Comparison of ENCODE assay signal across 16 cellular contexts in the genomic region with DNA sequence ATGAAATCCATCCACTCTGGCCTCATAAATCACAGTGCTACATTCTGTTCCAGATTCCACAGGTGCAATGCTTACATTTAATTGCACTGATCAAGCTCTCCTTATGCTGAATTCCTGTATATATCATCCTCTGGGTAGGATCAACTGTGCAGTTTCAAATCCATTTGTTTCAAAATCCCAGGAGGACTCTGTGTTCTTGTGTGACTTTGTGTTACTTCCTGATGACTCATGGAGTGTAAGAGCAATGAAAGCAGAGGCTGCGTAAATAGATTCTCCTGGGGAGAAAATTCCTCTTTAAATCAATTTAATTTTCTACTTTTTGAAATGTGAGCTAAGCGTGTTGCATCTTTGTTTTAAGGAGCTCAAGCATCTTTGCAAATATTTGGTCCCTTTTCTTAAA.
DNase-seq lines count a peak whose midpoint lies in the region; ATAC-seq and TF ChIP-seq lines count a peak whose summit lies in the region.
"Had no signal": no experiment of that assay in that cellular context is flagged by ENCODE, and none has a peak within 500 bp of the region (broad histone marks: within the 10 kb centered on the region; RNA-seq: fewer than 3 reads in every experiment).

No MANE protein-coding gene starts in this region.

- no peak for TF ChIP-seq POLR2A in HCT116 (IDR thresholded peaks at IDR 0.05; ENCODE audit: borderline replicate concordance, extremely low read depth, insufficient read depth, insufficient read length)
- TF ChIP-seq POLR2A in esophagus muscularis mucosa (IDR thresholded peaks at IDR 0.05; ENCODE audit: low read depth): no peak

- H3K9me2 ChIP-seq in HCT116 (ENCODE audit: insufficient read depth): no peaks in the 10 kb centered on the region

- TF ChIP-seq CTCF in HCT116 (IDR thresholded peaks at IDR 0.05 in 2 of 3, conservative IDR thresholded peaks at IDR 0.05 in 1 of 3; ENCODE audit: borderline replicate concordance in 1 of 3, insufficient read depth in 1 of 3, low read depth in 2 of 3, low read length in 2 of 3): no peak
- TF ChIP-seq CTCF in fibroblast of the aortic adventitia (IDR thresholded peaks at IDR 0.05; ENCODE audit: insufficient read depth, low read length): no peak
- TF ChIP-seq CTCF in type B pancreatic cell (conservative IDR thresholded peaks at IDR 0.05): no peak
- no peak for TF ChIP-seq CTCF in esophagus muscularis mucosa (IDR thresholded peaks at IDR 0.05)

- RAD21 ChIA-PET in HCT116 (lab: Charles Lee; ENCODE audit: low non-redundant PET in 1 of 2, low total read pairs in 2 of 2, uncharacterized antibody in 2 of 2, unreplicated experiment in 2 of 2): no interaction called here

- DNase-seq in HCT116 (ENCODE audit: low read depth, low spot score): peak; percentile 13
- DNase-seq in SW480 (ENCODE audit: low spot score): peak; percentile 24
- DNase-seq in fibroblast of the aortic adventitia (ENCODE audit: low read depth): peak; percentile 54
- no peak for DNase-seq in type B pancreatic cell (ENCODE audit: extremely low spot score, unreplicated experiment)
- DNase-seq in stimulated activated CD4-positive, alpha-beta T cell treated with anti-CD3 and anti-CD28 coated beads, Interleukin-1b, Interleukin-23, amount 100 ng/mL, for 48 hours: no peak
- DNase-seq in esophagus muscularis mucosa (ENCODE audit: extremely low spot score): no peak
- DNase-seq: activated T-cell treated with anti-CD3 and anti-CD28 coated beads, Interleukin-2, amount 50 U/mL, for 24 hours; DMS 273 treated with DMSO at 0.1 percent for 48 hours; NCI-H1436 treated with DMSO at 0.1 percent for 48 hours; NCI-H748 treated with DMSO at 0.1 percent for 48 hours; SJCRH30; small intestine; transverse colon had no signal

- H3K9me3 Mint-ChIP-seq in type B pancreatic cell: no peaks in the 10 kb centered on the region

- H3K4me1 Mint-ChIP-seq in type B pancreatic cell (ENCODE audit: unreplicated experiment): no peaks in the 10 kb centered on the region

- peak overlapping the region; percentile 52 for H3K4me2 ChIP-seq in HCT116 (ENCODE audit: low read length)
- H3K4me2 ChIP-seq in skeletal muscle satellite cell (ENCODE audit: low read length): peak overlapping the region; percentile 9

- TF ChIP-seq EP300 in esophagus muscularis mucosa (IDR thresholded peaks at IDR 0.05): no peak

- H3K27me3 ChIP-seq in HCT116 (ENCODE audit: insufficient read depth, low read length) (no peaks in the 10 kb centered on the region), skeletal muscle satellite cell (ENCODE audit: control insufficient read depth, insufficient read depth, low read length) (no peaks in the 10 kb centered on the region), esophagus muscularis mucosa (no peaks in the 10 kb centered on the region)
- H3K27me3 ChIP-seq: SJCRH30, transverse colon had no signal

- no peak overlapping the region for H3K27ac ChIP-seq in HCT116 (ENCODE audit: low read depth, low read length)
- H3K27ac ChIP-seq in esophagus muscularis mucosa (replicated peaks in 1 of 4): no peak overlapping the region
- H3K27ac ChIP-seq: SJCRH30, transverse colon had no signal

- no peak overlapping the region for H3K27ac Mint-ChIP-seq in type B pancreatic cell
- H3K27ac Mint-ChIP-seq: activated T-cell treated with anti-CD3 and anti-CD28 coated beads, Interleukin-2, amount 50 U/mL, for 24 hours; natural killer cell treated with Interleukin-12 subunit alpha and Interleukin-12 subunit beta and Interleukin-15 and Interleukin-18, amount 100 ng/mL, for 72 hours had no signal

- H3K79me2 ChIP-seq in HCT116 (ENCODE audit: insufficient read depth, low read length): no peaks in the 10 kb centered on the region

- intact Hi-C loops in HCT116 (cut with micrococcal nuclease) (loop anchor here (10.0 kb wide), 1 partner anchor 1166 kb away; no protein-coding TSS in a partner anchor), esophagus muscularis mucosa (cut with DNase I) (no loop called here)

- POLR2A ChIA-PET in HCT116 (lab: Charles Lee): no interaction called here

- CTCF ChIA-PET in HCT116 (lab: Charles Lee): interaction anchor here (1.3 kb wide), 1 partner anchor 1160 kb away, joined by 3 read pairs; a partner anchor contains a TSS

- H3K4me3 ChIP-seq in HCT116 (replicated peaks in 1 of 2; ENCODE audit: low read depth in 1 of 2, low read length in 2 of 2): no peak overlapping the region
- H3K4me3 ChIP-seq in fibroblast of the aortic adventitia (ENCODE audit: low read depth, low read length): no peak overlapping the region
- no peak overlapping the region for H3K4me3 ChIP-seq in skeletal muscle satellite cell (ENCODE audit: low read length)
- H3K4me3 ChIP-seq in esophagus muscularis mucosa: no peak overlapping the region
- H3K4me3 ChIP-seq: SJCRH30, transverse colon had no signal

- H3K36me3 Mint-ChIP-seq in type B pancreatic cell: no peaks in the 10 kb centered on the region

- BruUV-seq in HCT116 (replicated peaks; lab: Mats Ljungman, UMichigan): no TSS peak

- no peaks in the 10 kb centered on the region for H3K27me3 Mint-ChIP-seq in type B pancreatic cell
- H3K27me3 Mint-ChIP-seq: activated T-cell treated with anti-CD3 and anti-CD28 coated beads, Interleukin-2, amount 50 U/mL, for 24 hours; natural killer cell treated with Interleukin-12 subunit alpha and Interleukin-12 subunit beta and Interleukin-15 and Interleukin-18, amount 100 ng/mL, for 72 hours had no signal

- no peak overlapping the region for H3K9ac ChIP-seq in HCT116 (ENCODE audit: low read length)
- no peak overlapping the region for H3K9ac ChIP-seq in skeletal muscle satellite cell (ENCODE audit: low read depth, low read length)

- no peak for TF ChIP-seq RAD21 in HCT116 (IDR thresholded peaks at IDR 0.05; ENCODE audit: low read depth)

- H2AFZ ChIP-seq in HCT116 (ENCODE audit: low read depth, low read length, poor library complexity, severe bottlenecking): peak overlapping the region; percentile 86

- 56% methylated on average over 2 of the region's 2 CpGs for WGBS in esophagus muscularis mucosa

- ATAC-seq in HCT116: no peak; the same call in 1 of the 2 replicates
- ATAC-seq: esophagus mucosa; natural killer cell treated with Interleukin-12 subunit alpha and Interleukin-12 subunit beta and Interleukin-15 and Interleukin-18, amount 100 ng/mL, for 72 hours had no signal

- H4K20me1 ChIP-seq in HCT116 (ENCODE audit: insufficient read depth): no peaks in the 10 kb centered on the region

- no peaks in the 10 kb centered on the region for H3K36me3 ChIP-seq in HCT116 (ENCODE audit: control insufficient read depth in 1 of 2, insufficient read depth in 2 of 2, low read length in 2 of 2)
- no peaks in the 10 kb centered on the region for H3K36me3 ChIP-seq in skeletal muscle satellite cell (ENCODE audit: insufficient read depth, low read length)
- no peaks in the 10 kb centered on the region for H3K36me3 ChIP-seq in esophagus muscularis mucosa
- H3K36me3 ChIP-seq: SJCRH30, transverse colon had no signal

- no peaks in the 10 kb centered on the region for H3K9me3 ChIP-seq in HCT116 (ENCODE audit: control insufficient read depth in 1 of 2, insufficient read depth in 1 of 2, low read depth in 1 of 2, low read length in 2 of 2)
- H3K9me3 ChIP-seq in skeletal muscle satellite cell (replicated peaks; ENCODE audit: low read length): no peaks in the 10 kb centered on the region
- H3K9me3 ChIP-seq in esophagus muscularis mucosa: peaks cover 0 to 14% (median 10%) of the 10 kb centered on the region in 4 donors
- H3K9me3 ChIP-seq: SJCRH30, transverse colon had no signal

- H3K4me1 ChIP-seq in HCT116 (ENCODE audit: control insufficient read depth in 1 of 2, insufficient read depth in 2 of 2, low read length in 2 of 2) (peaks cover 0 to 10% of the 10 kb centered on the region in 2 experiments; a peak in 2 of 4 replicates), skeletal muscle satellite cell (ENCODE audit: control insufficient read depth, insufficient read depth, low read length) (peaks cover 16% of the 10 kb centered on the region), esophagus muscularis mucosa (no peaks in the 10 kb centered on the region)
- H3K4me1 ChIP-seq: SJCRH30, transverse colon had no signal

- no peak overlapping the region for H3K4me3 Mint-ChIP-seq in type B pancreatic cell
- H3K4me3 Mint-ChIP-seq: activated T-cell treated with anti-CD3 and anti-CD28 coated beads, Interleukin-2, amount 50 U/mL, for 24 hours; natural killer cell treated with Interleukin-12 subunit alpha and Interleukin-12 subunit beta and Interleukin-15 and Interleukin-18, amount 100 ng/mL, for 72 hours had no signal

TF ChIP-seq in HCT116, 20 proteins besides CTCF, POLR2A, EP300 and RAD21 (continues in another document):
- TF ChIP-seq SRF (IDR thresholded peaks at IDR 0.05; ENCODE audit: low read depth) (no peak), EGR1 (IDR thresholded peaks at IDR 0.05; ENCODE audit: low read depth) (no peak), EZH2phosphoT487 (IDR thresholded peaks at IDR 0.05; ENCODE audit: borderline replicate concordance) (no peak), ELF1 (IDR thresholded peaks at IDR 0.05; ENCODE audit: borderline replicate concordance, low read depth) (0 out of 2 replicates have a peak, but pooled peaks have one; percentile 13), SIN3A (IDR thresholded peaks at IDR 0.05; ENCODE audit: low read depth) (no peak)
- TF ChIP-seq, protein P1, sequence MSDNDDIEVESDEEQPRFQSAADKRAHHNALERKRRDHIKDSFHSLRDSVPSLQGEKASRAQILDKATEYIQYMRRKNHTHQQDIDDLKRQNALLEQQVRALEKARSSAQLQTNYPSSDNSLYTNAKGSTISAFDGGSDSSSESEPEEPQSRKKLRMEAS (IDR thresholded peaks at IDR 0.05): no peak
- TF ChIP-seq, protein P2, sequence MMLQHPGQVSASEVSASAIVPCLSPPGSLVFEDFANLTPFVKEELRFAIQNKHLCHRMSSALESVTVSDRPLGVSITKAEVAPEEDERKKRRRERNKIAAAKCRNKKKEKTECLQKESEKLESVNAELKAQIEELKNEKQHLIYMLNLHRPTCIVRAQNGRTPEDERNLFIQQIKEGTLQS (IDR thresholded peaks at IDR 0.05): no peak

Comparison
In these comparisons a context has a peak if more than half of its experiments do, and no peak if none do; other contexts are left out.
1. DNase-seq: peak in HCT116 (single experiment), SW480 (single experiment) and fibroblast of the aortic adventitia (single experiment); none in type B pancreatic cell (single experiment), stimulated activated CD4-positive, alpha-beta T cell treated with anti-CD3 and anti-CD28 coated beads, Interleukin-1b, Interleukin-23, amount 100 ng/mL, for 48 hours (single experiment) and esophagus muscularis mucosa (single experiment).